8 cellular contexts compared by ENCODE assay signal in genomic region chr6:39347906-39348585, GRCh38. TPM values are rescaled to one million over a fixed set of nuclear protein-coding genes. Genes with fewer than 3 reads are reported as not detected.
DNase-seq lines count a peak whose midpoint lies in the region; ATAC-seq and TF ChIP-seq lines count a peak whose summit lies in the region.

No MANE protein-coding gene starts in this region.

- no peaks in the 10 kb centered on the region for H3K36me3 Mint-ChIP-seq in type B pancreatic cell

- peaks cover 11% of the 10 kb centered on the region for H3K4me1 Mint-ChIP-seq in type B pancreatic cell (ENCODE audit: unreplicated experiment)

- H3K9me3 Mint-ChIP-seq in type B pancreatic cell: no peaks in the 10 kb centered on the region

- peak; percentile 41 for ATAC-seq in omental fat pad (ENCODE audit: low FRiP score)

- TF ChIP-seq CTCF in fibroblast of villous mesenchyme (IDR thresholded peaks at IDR 0.05; ENCODE audit: insufficient read depth, low read depth, low read length): peak; percentile 90
- peak in 1 of 3 donors; percentile 39 for TF ChIP-seq CTCF in omental fat pad (IDR thresholded peaks at IDR 0.05)
- peak; percentile 90 for TF ChIP-seq CTCF in type B pancreatic cell (conservative IDR thresholded peaks at IDR 0.05)

- peak; percentile 27 for DNase-seq in DMS153 treated with DMSO at 0.1 percent for 48 hours (lab: John Stamatoyannopoulos, UW; ENCODE audit: unreplicated experiment)
- no peak for DNase-seq in DMS153 (lab: John Stamatoyannopoulos, UW)
- peak; percentile 79 for DNase-seq in HuH-7 (ENCODE audit: low spot score)
- DNase-seq in RPMI7951 (ENCODE audit: low read depth): peak; percentile 61
- peak; percentile 11 to 25 for DNase-seq in activated T-helper 1 cell treated with anti-CD3 and anti-CD28 coated beads, Interleukin-2, amount 50 U/mL, for 16 hours (ENCODE audit: low read depth in 1 of 2, low spot score in 1 of 2)
- DNase-seq in fibroblast of villous mesenchyme (ENCODE audit: low read depth): peak; percentile 52
- peak; percentile 35 for DNase-seq in omental fat pad (ENCODE audit: low spot score)
- peak; percentile 80 for DNase-seq in type B pancreatic cell (ENCODE audit: extremely low spot score, unreplicated experiment)

- peaks cover 4% of the 10 kb centered on the region for H3K27me3 Mint-ChIP-seq in type B pancreatic cell

- no peak overlapping the region for H3K27ac Mint-ChIP-seq in type B pancreatic cell

- H3K4me3 Mint-ChIP-seq in type B pancreatic cell: no peak overlapping the region

- H3K4me3 ChIP-seq in fibroblast of villous mesenchyme (ENCODE audit: low read depth, low read length): no peak overlapping the region

RNA-seq across cellular contexts. Expression of gene KCNK16, which starts 25.5 kb away (rescaled TPM):
- not detected in 2 replicates for total RNA-seq in RPMI7951 (2014; rRNA removed; shearing (Covaris generic))
- not detected in 2 replicates for total RNA-seq in fibroblast of villous mesenchyme
- not detected for total RNA-seq in omental fat pad
- total RNA-seq in type B pancreatic cell (ENCODE audit: low replicate concordance): 22.6 and 41.1 TPM in 2 replicates

RNA-seq across cellular contexts. Expression of gene KCNK17, which starts 33.8 kb away (rescaled TPM):
- total RNA-seq in RPMI7951 (2014; rRNA removed; shearing (Covaris generic)): not detected in 2 replicates
- not detected in 2 replicates for total RNA-seq in fibroblast of villous mesenchyme
- under 1 TPM in 2 of 4 donors, not detected in 2; 0.24 to 0.28 TPM for total RNA-seq in omental fat pad
- total RNA-seq in type B pancreatic cell (ENCODE audit: low replicate concordance): 9.9 and 18.6 TPM in 2 replicates

Comparison
In these comparisons a context has a peak if more than half of its experiments do, and no peak if none do; other contexts are left out.
1. RNA of gene KCNK16, which starts 25.5 kb away (total RNA-seq): 22.6 to 41.1 TPM in type B pancreatic cell; not detected in RPMI7951, not detected in fibroblast of villous mesenchyme and not detected in omental fat pad; every median in the first group is over 10 times any median in the second.